Comparison of ENCODE assay signal across 1 cellular context in the genomic region with DNA sequence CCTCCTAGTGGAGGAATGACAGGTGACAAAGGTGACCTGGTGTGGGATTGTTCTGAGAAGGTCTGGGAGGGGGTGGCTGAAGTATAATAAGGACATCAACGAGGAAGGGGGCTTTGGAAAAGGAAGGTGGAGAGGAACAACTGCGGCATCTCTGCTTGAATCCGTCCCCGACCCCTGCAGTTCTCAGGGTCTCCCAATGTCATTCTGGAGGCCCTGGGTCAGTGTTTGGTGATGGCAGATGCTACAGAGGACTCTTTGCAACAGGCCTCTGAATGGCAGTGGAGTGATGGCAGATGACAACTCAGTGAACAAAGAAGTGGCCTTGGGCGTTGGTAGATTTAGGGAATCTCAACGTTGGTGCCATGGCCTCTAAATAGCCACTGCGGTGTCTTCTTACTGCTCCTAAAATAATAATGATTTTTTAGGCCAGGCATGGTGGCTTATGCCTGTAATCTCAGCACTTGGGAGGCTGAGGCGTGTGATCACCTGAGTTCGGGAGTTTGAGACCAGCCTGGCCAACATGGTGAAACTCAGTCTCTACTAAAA.
TF ChIP-seq lines count a peak whose summit lies in the region.

No MANE protein-coding gene starts in this region.

TF ChIP-seq in K562, 482 proteins besides CTCF, POLR2A, EP300 and RAD21:
- TF ChIP-seq HDAC3 (IDR thresholded peaks at IDR 0.05; ENCODE audit: borderline replicate concordance, partially characterized antibody): no peak
- no peak for TF ChIP-seq TSC22D4 (tag; IDR thresholded peaks at IDR 0.05)
- TF ChIP-seq, protein P1, sequence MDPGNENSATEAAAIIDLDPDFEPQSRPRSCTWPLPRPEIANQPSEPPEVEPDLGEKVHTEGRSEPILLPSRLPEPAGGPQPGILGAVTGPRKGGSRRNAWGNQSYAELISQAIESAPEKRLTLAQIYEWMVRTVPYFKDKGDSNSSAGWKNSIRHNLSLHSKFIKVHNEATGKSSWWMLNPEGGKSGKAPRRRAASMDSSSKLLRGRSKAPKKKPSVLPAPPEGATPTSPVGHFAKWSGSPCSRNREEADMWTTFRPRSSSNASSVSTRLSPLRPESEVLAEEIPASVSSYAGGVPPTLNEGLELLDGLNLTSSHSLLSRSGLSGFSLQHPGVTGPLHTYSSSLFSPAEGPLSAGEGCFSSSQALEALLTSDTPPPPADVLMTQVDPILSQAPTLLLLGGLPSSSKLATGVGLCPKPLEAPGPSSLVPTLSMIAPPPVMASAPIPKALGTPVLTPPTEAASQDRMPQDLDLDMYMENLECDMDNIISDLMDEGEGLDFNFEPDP (CRISPR knock-in tag; IDR thresholded peaks at IDR 0.05): no peak
- no peak for TF ChIP-seq FUS (optimal IDR thresholded peaks at IDR 0.05; ENCODE audit: low read depth, low read length)
- TF ChIP-seq, protein P2, sequence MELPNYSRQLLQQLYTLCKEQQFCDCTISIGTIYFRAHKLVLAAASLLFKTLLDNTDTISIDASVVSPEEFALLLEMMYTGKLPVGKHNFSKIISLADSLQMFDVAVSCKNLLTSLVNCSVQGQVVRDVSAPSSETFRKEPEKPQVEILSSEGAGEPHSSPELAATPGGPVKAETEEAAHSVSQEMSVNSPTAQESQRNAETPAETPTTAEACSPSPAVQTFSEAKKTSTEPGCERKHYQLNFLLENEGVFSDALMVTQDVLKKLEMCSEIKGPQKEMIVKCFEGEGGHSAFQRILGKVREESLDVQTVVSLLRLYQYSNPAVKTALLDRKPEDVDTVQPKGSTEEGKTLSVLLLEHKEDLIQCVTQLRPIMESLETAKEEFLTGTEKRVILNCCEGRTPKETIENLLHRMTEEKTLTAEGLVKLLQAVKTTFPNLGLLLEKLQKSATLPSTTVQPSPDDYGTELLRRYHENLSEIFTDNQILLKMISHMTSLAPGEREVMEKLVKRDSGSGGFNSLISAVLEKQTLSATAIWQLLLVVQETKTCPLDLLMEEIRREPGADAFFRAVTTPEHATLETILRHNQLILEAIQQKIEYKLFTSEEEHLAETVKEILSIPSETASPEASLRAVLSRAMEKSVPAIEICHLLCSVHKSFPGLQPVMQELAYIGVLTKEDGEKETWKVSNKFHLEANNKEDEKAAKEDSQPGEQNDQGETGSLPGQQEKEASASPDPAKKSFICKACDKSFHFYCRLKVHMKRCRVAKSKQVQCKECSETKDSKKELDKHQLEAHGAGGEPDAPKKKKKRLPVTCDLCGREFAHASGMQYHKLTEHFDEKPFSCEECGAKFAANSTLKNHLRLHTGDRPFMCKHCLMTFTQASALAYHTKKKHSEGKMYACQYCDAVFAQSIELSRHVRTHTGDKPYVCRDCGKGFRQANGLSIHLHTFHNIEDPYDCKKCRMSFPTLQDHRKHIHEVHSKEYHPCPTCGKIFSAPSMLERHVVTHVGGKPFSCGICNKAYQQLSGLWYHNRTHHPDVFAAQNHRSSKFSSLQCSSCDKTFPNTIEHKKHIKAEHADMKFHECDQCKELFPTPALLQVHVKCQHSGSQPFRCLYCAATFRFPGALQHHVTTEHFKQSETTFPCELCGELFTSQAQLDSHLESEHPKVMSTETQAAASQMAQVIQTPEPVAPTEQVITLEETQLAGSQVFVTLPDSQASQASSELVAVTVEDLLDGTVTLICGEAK (IDR thresholded peaks at IDR 0.05): no peak
- TF ChIP-seq, protein P2 (CRISPR knock-in tag; IDR thresholded peaks at IDR 0.05): no peak
- TF ChIP-seq, protein P3, sequence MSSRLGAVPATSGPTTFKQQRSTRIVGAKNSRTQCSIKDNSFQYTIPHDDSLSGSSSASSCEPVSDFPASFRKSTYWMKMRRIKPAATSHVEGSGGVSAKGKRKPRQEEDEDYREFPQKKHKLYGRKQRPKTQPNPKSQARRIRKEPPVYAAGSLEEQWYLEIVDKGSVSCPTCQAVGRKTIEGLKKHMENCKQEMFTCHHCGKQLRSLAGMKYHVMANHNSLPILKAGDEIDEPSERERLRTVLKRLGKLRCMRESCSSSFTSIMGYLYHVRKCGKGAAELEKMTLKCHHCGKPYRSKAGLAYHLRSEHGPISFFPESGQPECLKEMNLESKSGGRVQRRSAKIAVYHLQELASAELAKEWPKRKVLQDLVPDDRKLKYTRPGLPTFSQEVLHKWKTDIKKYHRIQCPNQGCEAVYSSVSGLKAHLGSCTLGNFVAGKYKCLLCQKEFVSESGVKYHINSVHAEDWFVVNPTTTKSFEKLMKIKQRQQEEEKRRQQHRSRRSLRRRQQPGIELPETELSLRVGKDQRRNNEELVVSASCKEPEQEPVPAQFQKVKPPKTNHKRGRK (tag; IDR thresholded peaks at IDR 0.05): no peak
- no peak for TF ChIP-seq SMAD2 (IDR thresholded peaks at IDR 0.05; ENCODE audit: low read depth, low read length)
- TF ChIP-seq ELF4 (CRISPR knock-in tag; IDR thresholded peaks at IDR 0.05): no peak
- TF ChIP-seq RFX7 (CRISPR knock-in tag; IDR thresholded peaks at IDR 0.05): no peak
- TF ChIP-seq KDM5B (IDR thresholded peaks at IDR 0.05; ENCODE audit: insufficient replicate concordance, low read depth, low read length): no peak
- no peak for TF ChIP-seq NCOA4 (IDR thresholded peaks at IDR 0.05; ENCODE audit: partially characterized antibody)
- TF ChIP-seq ZNF75A (CRISPR knock-in tag; IDR thresholded peaks at IDR 0.05): no peak
- no peak for TF ChIP-seq YBX1 (IDR thresholded peaks at IDR 0.05)
- no peak for TF ChIP-seq RBM17 (IDR thresholded peaks at IDR 0.05; ENCODE audit: borderline replicate concordance, low read depth, low read length)
- TF ChIP-seq, protein P4, sequence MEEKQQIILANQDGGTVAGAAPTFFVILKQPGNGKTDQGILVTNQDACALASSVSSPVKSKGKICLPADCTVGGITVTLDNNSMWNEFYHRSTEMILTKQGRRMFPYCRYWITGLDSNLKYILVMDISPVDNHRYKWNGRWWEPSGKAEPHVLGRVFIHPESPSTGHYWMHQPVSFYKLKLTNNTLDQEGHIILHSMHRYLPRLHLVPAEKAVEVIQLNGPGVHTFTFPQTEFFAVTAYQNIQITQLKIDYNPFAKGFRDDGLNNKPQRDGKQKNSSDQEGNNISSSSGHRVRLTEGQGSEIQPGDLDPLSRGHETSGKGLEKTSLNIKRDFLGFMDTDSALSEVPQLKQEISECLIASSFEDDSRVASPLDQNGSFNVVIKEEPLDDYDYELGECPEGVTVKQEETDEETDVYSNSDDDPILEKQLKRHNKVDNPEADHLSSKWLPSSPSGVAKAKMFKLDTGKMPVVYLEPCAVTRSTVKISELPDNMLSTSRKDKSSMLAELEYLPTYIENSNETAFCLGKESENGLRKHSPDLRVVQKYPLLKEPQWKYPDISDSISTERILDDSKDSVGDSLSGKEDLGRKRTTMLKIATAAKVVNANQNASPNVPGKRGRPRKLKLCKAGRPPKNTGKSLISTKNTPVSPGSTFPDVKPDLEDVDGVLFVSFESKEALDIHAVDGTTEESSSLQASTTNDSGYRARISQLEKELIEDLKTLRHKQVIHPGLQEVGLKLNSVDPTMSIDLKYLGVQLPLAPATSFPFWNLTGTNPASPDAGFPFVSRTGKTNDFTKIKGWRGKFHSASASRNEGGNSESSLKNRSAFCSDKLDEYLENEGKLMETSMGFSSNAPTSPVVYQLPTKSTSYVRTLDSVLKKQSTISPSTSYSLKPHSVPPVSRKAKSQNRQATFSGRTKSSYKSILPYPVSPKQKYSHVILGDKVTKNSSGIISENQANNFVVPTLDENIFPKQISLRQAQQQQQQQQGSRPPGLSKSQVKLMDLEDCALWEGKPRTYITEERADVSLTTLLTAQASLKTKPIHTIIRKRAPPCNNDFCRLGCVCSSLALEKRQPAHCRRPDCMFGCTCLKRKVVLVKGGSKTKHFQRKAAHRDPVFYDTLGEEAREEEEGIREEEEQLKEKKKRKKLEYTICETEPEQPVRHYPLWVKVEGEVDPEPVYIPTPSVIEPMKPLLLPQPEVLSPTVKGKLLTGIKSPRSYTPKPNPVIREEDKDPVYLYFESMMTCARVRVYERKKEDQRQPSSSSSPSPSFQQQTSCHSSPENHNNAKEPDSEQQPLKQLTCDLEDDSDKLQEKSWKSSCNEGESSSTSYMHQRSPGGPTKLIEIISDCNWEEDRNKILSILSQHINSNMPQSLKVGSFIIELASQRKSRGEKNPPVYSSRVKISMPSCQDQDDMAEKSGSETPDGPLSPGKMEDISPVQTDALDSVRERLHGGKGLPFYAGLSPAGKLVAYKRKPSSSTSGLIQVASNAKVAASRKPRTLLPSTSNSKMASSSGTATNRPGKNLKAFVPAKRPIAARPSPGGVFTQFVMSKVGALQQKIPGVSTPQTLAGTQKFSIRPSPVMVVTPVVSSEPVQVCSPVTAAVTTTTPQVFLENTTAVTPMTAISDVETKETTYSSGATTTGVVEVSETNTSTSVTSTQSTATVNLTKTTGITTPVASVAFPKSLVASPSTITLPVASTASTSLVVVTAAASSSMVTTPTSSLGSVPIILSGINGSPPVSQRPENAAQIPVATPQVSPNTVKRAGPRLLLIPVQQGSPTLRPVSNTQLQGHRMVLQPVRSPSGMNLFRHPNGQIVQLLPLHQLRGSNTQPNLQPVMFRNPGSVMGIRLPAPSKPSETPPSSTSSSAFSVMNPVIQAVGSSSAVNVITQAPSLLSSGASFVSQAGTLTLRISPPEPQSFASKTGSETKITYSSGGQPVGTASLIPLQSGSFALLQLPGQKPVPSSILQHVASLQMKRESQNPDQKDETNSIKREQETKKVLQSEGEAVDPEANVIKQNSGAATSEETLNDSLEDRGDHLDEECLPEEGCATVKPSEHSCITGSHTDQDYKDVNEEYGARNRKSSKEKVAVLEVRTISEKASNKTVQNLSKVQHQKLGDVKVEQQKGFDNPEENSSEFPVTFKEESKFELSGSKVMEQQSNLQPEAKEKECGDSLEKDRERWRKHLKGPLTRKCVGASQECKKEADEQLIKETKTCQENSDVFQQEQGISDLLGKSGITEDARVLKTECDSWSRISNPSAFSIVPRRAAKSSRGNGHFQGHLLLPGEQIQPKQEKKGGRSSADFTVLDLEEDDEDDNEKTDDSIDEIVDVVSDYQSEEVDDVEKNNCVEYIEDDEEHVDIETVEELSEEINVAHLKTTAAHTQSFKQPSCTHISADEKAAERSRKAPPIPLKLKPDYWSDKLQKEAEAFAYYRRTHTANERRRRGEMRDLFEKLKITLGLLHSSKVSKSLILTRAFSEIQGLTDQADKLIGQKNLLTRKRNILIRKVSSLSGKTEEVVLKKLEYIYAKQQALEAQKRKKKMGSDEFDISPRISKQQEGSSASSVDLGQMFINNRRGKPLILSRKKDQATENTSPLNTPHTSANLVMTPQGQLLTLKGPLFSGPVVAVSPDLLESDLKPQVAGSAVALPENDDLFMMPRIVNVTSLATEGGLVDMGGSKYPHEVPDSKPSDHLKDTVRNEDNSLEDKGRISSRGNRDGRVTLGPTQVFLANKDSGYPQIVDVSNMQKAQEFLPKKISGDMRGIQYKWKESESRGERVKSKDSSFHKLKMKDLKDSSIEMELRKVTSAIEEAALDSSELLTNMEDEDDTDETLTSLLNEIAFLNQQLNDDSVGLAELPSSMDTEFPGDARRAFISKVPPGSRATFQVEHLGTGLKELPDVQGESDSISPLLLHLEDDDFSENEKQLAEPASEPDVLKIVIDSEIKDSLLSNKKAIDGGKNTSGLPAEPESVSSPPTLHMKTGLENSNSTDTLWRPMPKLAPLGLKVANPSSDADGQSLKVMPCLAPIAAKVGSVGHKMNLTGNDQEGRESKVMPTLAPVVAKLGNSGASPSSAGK (IDR thresholded peaks at IDR 0.05): no peak
- TF ChIP-seq NCOA6 (IDR thresholded peaks at IDR 0.05): no peak
